ENCODE assay signal across 13 cellular contexts in the genomic region with DNA sequence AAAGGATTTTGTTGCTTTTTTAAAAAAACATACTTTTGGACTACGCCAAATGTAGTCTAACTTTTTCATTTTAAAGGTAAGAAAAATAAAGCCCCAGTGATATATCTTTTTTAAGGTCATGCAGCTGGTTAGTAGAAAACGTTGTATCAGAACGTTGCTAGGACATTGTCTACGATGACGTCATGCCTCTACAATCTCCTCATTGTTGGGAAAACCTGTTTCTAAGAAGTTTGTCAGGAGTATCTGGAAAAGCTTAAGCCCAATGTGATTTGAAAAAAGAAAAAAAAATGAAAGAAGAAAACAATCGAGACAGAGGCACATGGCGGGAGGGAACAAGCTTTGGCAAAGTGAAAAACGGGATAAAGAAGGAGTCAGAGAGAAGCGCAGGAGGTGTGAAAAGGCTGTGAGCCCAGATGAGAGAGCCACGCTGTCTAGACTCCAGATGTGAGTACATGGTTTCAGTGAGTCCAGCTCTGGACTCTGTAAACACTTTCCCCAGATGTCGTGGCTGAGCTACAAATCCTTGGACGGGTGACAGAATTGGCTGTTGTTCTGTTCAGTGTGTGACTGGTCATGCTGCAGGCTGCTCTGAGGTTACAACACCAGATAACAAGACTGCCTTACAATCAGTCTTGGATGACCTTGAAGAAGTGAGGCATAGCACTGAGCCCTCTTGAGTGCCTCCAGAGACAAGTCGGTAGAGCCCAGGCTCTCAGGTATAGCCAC.
A peak's percentile ranks its signal among the peaks of the same experiment; 100 is the strongest.
DNase-seq lines count a peak whose midpoint lies in the region; ATAC-seq and TF ChIP-seq lines count a peak whose summit lies in the region.
"Had no signal": no experiment of that assay in that cellular context is flagged by ENCODE, and none has a peak within 500 bp of the region (broad histone marks: within the 10 kb centered on the region; RNA-seq: fewer than 3 reads in every experiment).

No MANE protein-coding gene starts in this region.

- ATAC-seq in lung (ENCODE audit: insufficient read depth, low FRiP score): no peak
- ATAC-seq in activated naive CD4-positive, alpha-beta T cell treated with anti-CD3 and anti-CD28 coated beads, Interleukin-2, amount 50 U/mL, for 72 hours: no peak
- no peak for ATAC-seq in stimulated activated naive CD8-positive, alpha-beta T cell treated with anti-CD3 and anti-CD28 coated beads, Interleukin-15, amount 100 ng/mL, for 72 hours
- ATAC-seq: T-cell had no signal

- no peak overlapping the region for H3K27ac Mint-ChIP-seq in activated naive CD4-positive, alpha-beta T cell treated with anti-CD3 and anti-CD28 coated beads, Interleukin-2, amount 50 U/mL, for 72 hours
- H3K27ac Mint-ChIP-seq in stimulated activated naive CD8-positive, alpha-beta T cell treated with anti-CD3 and anti-CD28 coated beads, Interleukin-15, amount 100 ng/mL, for 72 hours: no peak overlapping the region
- H3K27ac Mint-ChIP-seq: activated naive CD8-positive, alpha-beta T cell; T-cell had no signal

- H3K79me2 ChIP-seq in fibroblast of lung (ENCODE audit: control insufficient read depth, insufficient read depth, low read length): no peaks in the 10 kb centered on the region

- H3K4me1 ChIP-seq in fibroblast of lung (ENCODE audit: control insufficient read depth, extremely low read depth, insufficient read depth, low read length) (no peaks in the 10 kb centered on the region), lung (ENCODE audit: control insufficient read depth in 2 of 2, insufficient read depth in 2 of 2, low read length in 2 of 2) (no peaks in the 10 kb centered on the region)
- H3K4me1 ChIP-seq: BLaER1 had no signal

- H3K4me3 ChIP-seq in fibroblast of lung (replicated peaks in 1 of 4; ENCODE audit: control extremely low read depth in 1 of 4, insufficient read depth in 1 of 4, low read depth in 3 of 4, low read length in 4 of 4) (no peak overlapping the region), lung (no peak overlapping the region)
- H3K4me3 ChIP-seq: BLaER1 had no signal

- H3K27me3 Mint-ChIP-seq in stimulated activated naive CD8-positive, alpha-beta T cell treated with anti-CD3 and anti-CD28 coated beads, Interleukin-15, amount 100 ng/mL, for 72 hours: no peaks in the 10 kb centered on the region
- H3K27me3 Mint-ChIP-seq: activated naive CD8-positive, alpha-beta T cell; T-cell had no signal

- H3K4me1 Mint-ChIP-seq in stimulated activated naive CD8-positive, alpha-beta T cell treated with anti-CD3 and anti-CD28 coated beads, Interleukin-15, amount 100 ng/mL, for 72 hours: no peaks in the 10 kb centered on the region
- H3K4me1 Mint-ChIP-seq: T-cell had no signal

- H3K36me3 Mint-ChIP-seq in activated naive CD4-positive, alpha-beta T cell treated with anti-CD3 and anti-CD28 coated beads, Interleukin-2, amount 50 U/mL, for 72 hours: no peaks in the 10 kb centered on the region
- H3K36me3 Mint-ChIP-seq: activated naive CD8-positive, alpha-beta T cell; T-cell had no signal

- H3K9me3 ChIP-seq in fibroblast of lung (ENCODE audit: control insufficient read depth, insufficient read depth, low read depth, low read length) (no peaks in the 10 kb centered on the region), lung (ENCODE audit: control insufficient read depth in 2 of 2, insufficient read depth in 1 of 2, low read length in 1 of 2) (no peaks in the 10 kb centered on the region)

- no peak overlapping the region for H3K9ac ChIP-seq in fibroblast of lung (ENCODE audit: insufficient read depth, low read length)
- H3K9ac ChIP-seq: BLaER1 had no signal

- H3K27me3 ChIP-seq in fibroblast of lung (ENCODE audit: control insufficient read depth, insufficient read depth, low read length) (no peaks in the 10 kb centered on the region), lung (ENCODE audit: control insufficient read depth, insufficient read depth) (no peaks in the 10 kb centered on the region)
- H3K27me3 ChIP-seq: BLaER1 had no signal

- no peaks in the 10 kb centered on the region for H4K20me1 ChIP-seq in fibroblast of lung (ENCODE audit: control insufficient read depth, extremely low read depth, insufficient read depth, low read length)
- H4K20me1 ChIP-seq: BLaER1 had no signal

- H3K27ac ChIP-seq in fibroblast of lung (ENCODE audit: insufficient read depth, low read length): no peak overlapping the region
- no peak overlapping the region for H3K27ac ChIP-seq in lung (ENCODE audit: low read depth in 1 of 2, low read length in 1 of 2)
- H3K27ac ChIP-seq: BLaER1 had no signal

- H2AFZ ChIP-seq in fibroblast of lung (ENCODE audit: low read length): no peak overlapping the region

- DNase-seq in M059J (ENCODE audit: low read depth): peak; percentile 9
- DNase-seq in fibroblast of lung (ENCODE audit: low read depth in 2 of 2): peak; percentile 10 to 38
- DNase-seq in lung (ENCODE audit: low spot score): peak; percentile 33
- DNase-seq in superior temporal gyrus (ENCODE audit: extremely low spot score): peak; percentile 60
- DNase-seq in activated naive CD4-positive, alpha-beta T cell treated with anti-CD3 and anti-CD28 coated beads, Interleukin-2, amount 50 U/mL, for 72 hours (ENCODE audit: low spot score in 2 of 2): no peak
- no peak for DNase-seq in NCI-H1105 (lab: John Stamatoyannopoulos, UW)
- DNase-seq in stimulated activated naive CD8-positive, alpha-beta T cell treated with anti-CD3 and anti-CD28 coated beads, Interleukin-15, amount 100 ng/mL, for 72 hours: no peak
- no peak for DNase-seq in NCI-H446 (lab: John Stamatoyannopoulos, UW)
- DNase-seq: activated CD4-positive, alpha-beta T cell treated with anti-CD3 and anti-CD28 coated beads, Interleukin-2, amount 50 U/mL, for 4 hours; stimulated activated CD4-positive, alpha-beta T cell treated with anti-CD3 and anti-CD28 coated beads, Interleukin-2, amount 100 ng/mL, for 48 hours; T-cell had no signal

- no peak overlapping the region for H3K4me3 Mint-ChIP-seq in stimulated activated naive CD8-positive, alpha-beta T cell treated with anti-CD3 and anti-CD28 coated beads, Interleukin-15, amount 100 ng/mL, for 72 hours
- H3K4me3 Mint-ChIP-seq: activated naive CD8-positive, alpha-beta T cell; T-cell had no signal

- no peaks in the 10 kb centered on the region for H3K36me3 ChIP-seq in fibroblast of lung (ENCODE audit: control insufficient read depth, insufficient read depth, low read length)
- H3K36me3 ChIP-seq in lung (ENCODE audit: control insufficient read depth in 2 of 2, insufficient read depth in 2 of 2, low read length in 2 of 2): no peaks in the 10 kb centered on the region
- H3K36me3 ChIP-seq: BLaER1 had no signal

- TF ChIP-seq CTCF in fibroblast of lung (conservative IDR thresholded peaks at IDR 0.05 in 1 of 2, IDR thresholded peaks at IDR 0.05 in 1 of 2; ENCODE audit: low read depth in 1 of 2, low read length in 2 of 2): no peak
- no peak for TF ChIP-seq CTCF in lung (IDR thresholded peaks at IDR 0.05; ENCODE audit: control extremely low read depth, extremely low read depth)

- no peak overlapping the region for H3K4me2 ChIP-seq in fibroblast of lung (ENCODE audit: extremely low read depth, insufficient read depth, low read length)
- H3K4me2 ChIP-seq: BLaER1 had no signal

- peaks cover 14 to 31% of the 10 kb centered on the region in 2 donors for H3K9me3 Mint-ChIP-seq in activated naive CD4-positive, alpha-beta T cell treated with anti-CD3 and anti-CD28 coated beads, Interleukin-2, amount 50 U/mL, for 72 hours
- H3K9me3 Mint-ChIP-seq in stimulated activated naive CD8-positive, alpha-beta T cell treated with anti-CD3 and anti-CD28 coated beads, Interleukin-15, amount 100 ng/mL, for 72 hours: peaks cover 11 to 19% of the 10 kb centered on the region in 2 donors

- WGBS in lung, 2 donors: 58 to 80% methylated on average over 13 of the region's 13 CpGs

Comparison
In these comparisons a context has a peak if more than half of its experiments do, and no peak if none do; other contexts are left out.
1. DNase-seq: peak in M059J (single experiment), fibroblast of lung (2 of 2), lung (single experiment) and superior temporal gyrus (single experiment); none in activated naive CD4-positive, alpha-beta T cell treated with anti-CD3 and anti-CD28 coated beads, Interleukin-2, amount 50 U/mL, for 72 hours (0 of 2), NCI-H1105 (single experiment), stimulated activated naive CD8-positive, alpha-beta T cell treated with anti-CD3 and anti-CD28 coated beads, Interleukin-15, amount 100 ng/mL, for 72 hours (0 of 2) and NCI-H446 (0 of 2).